In genomic region chr21:15775981-15776380, GRCh38 we compare ENCODE assay signal across 13 cellular contexts. TPM values are rescaled to one million over a fixed set of nuclear protein-coding genes. Genes with fewer than 3 reads are reported as not detected.
DNase-seq lines count a peak whose midpoint lies in the region; ATAC-seq, FAIRE-seq and TF ChIP-seq lines count a peak whose summit lies in the region.
"Had no signal": no experiment of that assay in that cellular context is flagged by ENCODE, and none has a peak within 500 bp of the region (broad histone marks: within the 10 kb centered on the region; RNA-seq: fewer than 3 reads in every experiment).

No MANE protein-coding gene starts in this region.

- peaks cover 7% of the 10 kb centered on the region for H3K79me2 ChIP-seq in mesendoderm (ENCODE audit: control insufficient read depth, insufficient read depth, low read length)

- DNase-seq in AG04450 (ENCODE audit: low read depth, low spot score): peak; percentile 44
- peak; percentile 37 for DNase-seq in HTR-8/SVneo (ENCODE audit: insufficient read length, low spot score)
- peak; percentile 66 for DNase-seq in bronchial epithelial cell (ENCODE audit: low read depth)
- no peak for DNase-seq in mucosa of descending colon
- DNase-seq in activated effector memory CD4-positive, alpha-beta T cell treated with anti-CD3 and anti-CD28 coated beads, Interleukin-2, amount 50 U/mL, for 16 hours: no peak
- no peak for DNase-seq in mesendoderm
- DNase-seq: activated CD8-positive, alpha-beta T cell treated with anti-CD3 and anti-CD28 coated beads for 36 hours; activated naive CD4-positive, alpha-beta T cell treated with anti-CD3 and anti-CD28 coated beads, Interleukin-2, amount 50 U/mL, for 16 hours; BE2C; T1000 had no signal

- no peak overlapping the region for H3K23ac ChIP-seq in mesendoderm (ENCODE audit: low read length)

- CTCF ChIA-PET in AG04450 (lab: Charles Lee): no interaction called here

- H3K56ac ChIP-seq in mesendoderm (ENCODE audit: low read length): no peak overlapping the region

- no peak overlapping the region for H2BK120ac ChIP-seq in mesendoderm (ENCODE audit: low read depth, low read length)

- no peak overlapping the region for H3K27ac ChIP-seq in AG04450 (ENCODE audit: low read depth, low read length)
- H3K27ac ChIP-seq in mesendoderm (ENCODE audit: low read depth, low read length): no peak overlapping the region

- POLR2A ChIA-PET in AG04450 (lab: Yijun Ruan, JAX): interaction anchor here (1.1 kb wide), 1 partner anchor 13 kb away, joined by 3 read pairs; no protein-coding TSS in a partner anchor

- H3K9me3 ChIP-seq in AG04450 (ENCODE audit: control insufficient read depth, insufficient read depth, low read length): no peaks in the 10 kb centered on the region
- H3K9me3 ChIP-seq in mucosa of descending colon: no peaks in the 10 kb centered on the region
- H3K9me3 ChIP-seq: BE2C had no signal

- ATAC-seq in mucosa of descending colon: peak; percentile 64
- no peak for ATAC-seq in HG03439 (IDR thresholded peaks at IDR 0.05; ENCODE audit: unreplicated experiment)
- no peak for ATAC-seq in HG02884 (IDR thresholded peaks at IDR 0.05; ENCODE audit: unreplicated experiment)
- ATAC-seq: activated CD8-positive, alpha-beta T cell treated with anti-CD3 and anti-CD28 coated beads for 36 hours had no signal

- no peak overlapping the region for H2AK5ac ChIP-seq in mesendoderm (ENCODE audit: low read length)

- no peak overlapping the region for H3K9ac ChIP-seq in mesendoderm (ENCODE audit: low read length)

- H3K4me3 ChIP-seq in AG04450 (ENCODE audit: low read depth, low read length) (no peak overlapping the region), bronchial epithelial cell (ENCODE audit: low read depth, low read length) (no peak overlapping the region), mucosa of descending colon (no peak overlapping the region), mesendoderm (ENCODE audit: low read length) (no peak overlapping the region)

- FAIRE-seq in HTR-8/SVneo (lab: Jason Lieb, UNC): no peak
- no peak for FAIRE-seq in bronchial epithelial cell (lab: Jason Lieb, UNC)
- FAIRE-seq: H1 had no signal

- no peak overlapping the region for H2BK5ac ChIP-seq in mesendoderm (ENCODE audit: low read length)

- H3K27me3 ChIP-seq in AG04450 (ENCODE audit: control insufficient read depth, insufficient read depth, low read length) (no peaks in the 10 kb centered on the region), bronchial epithelial cell (ENCODE audit: control insufficient read depth, insufficient read depth, low read length) (no peaks in the 10 kb centered on the region), mesendoderm (ENCODE audit: insufficient read depth, low read length, poor library complexity) (no peaks in the 10 kb centered on the region)
- H3K27me3 ChIP-seq: BE2C had no signal

- H3K4ac ChIP-seq in mesendoderm (ENCODE audit: low read depth, low read length): no peak overlapping the region

- H4K5ac ChIP-seq in mesendoderm (ENCODE audit: low read length): no peak overlapping the region

- no peak overlapping the region for H3K18ac ChIP-seq in mesendoderm (ENCODE audit: low read length)

- H3K36me3 ChIP-seq in bronchial epithelial cell (ENCODE audit: control insufficient read depth, insufficient read depth, low read length): peaks cover 3% of the 10 kb centered on the region
- no peaks in the 10 kb centered on the region for H3K36me3 ChIP-seq in mucosa of descending colon (ENCODE audit: low read depth)
- no peaks in the 10 kb centered on the region for H3K36me3 ChIP-seq in mesendoderm (ENCODE audit: control insufficient read depth, insufficient read depth, low read length)
- H3K36me3 ChIP-seq: BE2C had no signal

- no peak overlapping the region for H4K8ac ChIP-seq in mesendoderm (ENCODE audit: low read depth, low read length)

- TF ChIP-seq CTCF in AG04450 (IDR thresholded peaks at IDR 0.05; ENCODE audit: low read depth, low read length): no peak
- no peak for TF ChIP-seq CTCF in bronchial epithelial cell (IDR thresholded peaks at IDR 0.05; ENCODE audit: insufficient read depth, low read length, severe bottlenecking)
- no peak for TF ChIP-seq CTCF in mucosa of descending colon (IDR thresholded peaks at IDR 0.05)

- H3K4me2 ChIP-seq in mesendoderm (ENCODE audit: low read length): no peak overlapping the region

- H3K79me1 ChIP-seq in mesendoderm (ENCODE audit: low read length): peaks cover under 1% of the 10 kb centered on the region

- H2BK15ac ChIP-seq in mesendoderm (replicated peaks; ENCODE audit: low read depth): no peak overlapping the region

- H3K4me1 ChIP-seq in mucosa of descending colon (ENCODE audit: low read depth): no peaks in the 10 kb centered on the region
- peaks cover 4% of the 10 kb centered on the region for H3K4me1 ChIP-seq in mesendoderm (ENCODE audit: control insufficient read depth, low read depth, low read length)

- intact Hi-C loops in mucosa of descending colon (cut with DNase I, micrococcal nuclease): no loop called here

RNA-seq across cellular contexts. Expression of gene USP25, which starts 46.2 kb away (rescaled TPM):
- polyA plus RNA-seq in AG04450 (2011; rRNA removed): 25.3 and 35.3 TPM in 2 replicates
- polyA minus RNA-seq in AG04450 (2011; rRNA and poly(A)+ RNA removed): 28.2 and 51.8 TPM in 2 replicates
- total RNA-seq in bronchial epithelial cell: 54.5 and 69.3 TPM in 2 replicates
- total RNA-seq in mucosa of descending colon: 10 to 100 TPM; 33.5 to 48.2 (median 43.3) TPM
- 30.4 TPM for polyA plus RNA-seq in mesendoderm (2013, experiment 1 of 2)
- polyA plus RNA-seq in mesendoderm (2013, experiment 2 of 2): 31.1 TPM

Comparison
In these comparisons a context has a peak if more than half of its experiments do, and no peak if none do; other contexts are left out.
1. DNase-seq: peak in AG04450 (single experiment), HTR-8/SVneo (single experiment) and bronchial epithelial cell (single experiment); none in mucosa of descending colon (0 of 3), activated effector memory CD4-positive, alpha-beta T cell treated with anti-CD3 and anti-CD28 coated beads, Interleukin-2, amount 50 U/mL, for 16 hours (single experiment) and mesendoderm (single experiment).